22 cellular contexts compared by ENCODE assay signal in genomic region chrX:69045616-69046345, GRCh38.
DNase-seq lines count a peak whose midpoint lies in the region; ATAC-seq, FAIRE-seq and TF ChIP-seq lines count a peak whose summit lies in the region.
"Had no signal": no experiment of that assay in that cellular context is flagged by ENCODE, and none has a peak within 500 bp of the region (broad histone marks: within the 10 kb centered on the region; RNA-seq: fewer than 3 reads in every experiment).

No MANE protein-coding gene starts in this region.

- H3K4me3 Mint-ChIP-seq in osteocyte (ENCODE audit: unreplicated experiment) = no peak overlapping the region
- H3K4me3 Mint-ChIP-seq: B cell, CD14-positive monocyte, GM23338 had no signal

- H3K9me3 Mint-ChIP-seq in osteocyte (ENCODE audit: unreplicated experiment) = peaks cover 21% of the 10 kb centered on the region
- H3K9me3 Mint-ChIP-seq: GM23338 had no signal

- H3K4me1 ChIP-seq in right atrium auricular region (no peaks in the 10 kb centered on the region), foreskin keratinocyte (no peaks in the 10 kb centered on the region)
- H3K4me1 ChIP-seq: Peyer's patch had no signal

- intact Hi-C loops in Right ventricle myocardium inferior (cut with DNase I) = no loop called here

- H3K4me1 Mint-ChIP-seq in osteocyte (ENCODE audit: unreplicated experiment) = no peaks in the 10 kb centered on the region
- H3K4me1 Mint-ChIP-seq: B cell, CD14-positive monocyte, GM23338 had no signal

- no peaks in the 10 kb centered on the region for H3K36me3 ChIP-seq in right atrium auricular region
- H3K36me3 ChIP-seq in brain microvascular endothelial cell (replicated peaks) = no peaks in the 10 kb centered on the region
- H3K36me3 ChIP-seq: Peyer's patch had no signal

- ATAC-seq in Right ventricle myocardium inferior = no peak
- peak; percentile 79 for ATAC-seq in foreskin keratinocyte
- ATAC-seq: GM23338 had no signal

- no peak overlapping the region for H3K27ac Mint-ChIP-seq in osteocyte (ENCODE audit: unreplicated experiment)
- H3K27ac Mint-ChIP-seq: B cell, CD14-positive monocyte, GM23338 had no signal

- in situ Hi-C loops in brain microvascular endothelial cell (cut with HindIII; ENCODE audit: low pct_ligation_motif_present, low sequenced_read_pairs) = no loop called here

- TF ChIP-seq CTCF in right atrium auricular region (IDR thresholded peaks at IDR 0.05) = no peak
- TF ChIP-seq CTCF in foreskin keratinocyte (conservative IDR thresholded peaks at IDR 0.05) = no peak
- no peak for TF ChIP-seq CTCF in osteocyte (IDR thresholded peaks at IDR 0.05)
- TF ChIP-seq CTCF in brain microvascular endothelial cell (IDR thresholded peaks at IDR 0.05; ENCODE audit: low read depth, low read length, missing control alignments) = no peak

- H3K27ac ChIP-seq in right atrium auricular region (no peak overlapping the region), foreskin keratinocyte (no peak overlapping the region), brain microvascular endothelial cell (no peak overlapping the region)
- H3K27ac ChIP-seq: Peyer's patch had no signal

- no peaks in the 10 kb centered on the region for H3K27me3 ChIP-seq in right atrium auricular region
- H3K27me3 ChIP-seq in foreskin keratinocyte = no peaks in the 10 kb centered on the region
- no peaks in the 10 kb centered on the region for H3K27me3 ChIP-seq in brain microvascular endothelial cell (replicated peaks)
- H3K27me3 ChIP-seq: Peyer's patch had no signal

- H3K27me3 Mint-ChIP-seq in osteocyte (ENCODE audit: unreplicated experiment) = peaks cover 5% of the 10 kb centered on the region
- H3K27me3 Mint-ChIP-seq: B cell had no signal

- FAIRE-seq in GM19239 (lab: Jason Lieb, UNC) = no peak
- FAIRE-seq: HTR-8/SVneo had no signal

- no peaks in the 10 kb centered on the region for H3K9me3 ChIP-seq in right atrium auricular region
- H3K9me3 ChIP-seq: Peyer's patch had no signal

- H3K36me3 Mint-ChIP-seq in osteocyte (ENCODE audit: unreplicated experiment) = no peaks in the 10 kb centered on the region
- H3K36me3 Mint-ChIP-seq: CD14-positive monocyte had no signal

- no peak overlapping the region for H3K4me3 ChIP-seq in right atrium auricular region
- H3K4me3 ChIP-seq in brain microvascular endothelial cell (ENCODE audit: low read depth, low read length) = no peak overlapping the region
- H3K4me3 ChIP-seq: GM23338, Peyer's patch had no signal

- peak; percentile 40 for DNase-seq in right atrium auricular region (ENCODE audit: low spot score)
- no peak for DNase-seq in Right ventricle myocardium inferior (ENCODE audit: missing footprints)
- DNase-seq in foreskin keratinocyte = peak in 1 of 2 donors; percentile 54
- DNase-seq in osteocyte (ENCODE audit: extremely low spot score, unreplicated experiment) = peak; percentile 75
- DNase-seq in ureter (ENCODE audit: low spot score) = peak; percentile 12
- no peak for DNase-seq in AG08395 (ENCODE audit: low spot score)
- no peak for DNase-seq in brain microvascular endothelial cell
- no peak for DNase-seq in GM19239 (ENCODE audit: insufficient read length, low spot score)
- DNase-seq: GF-D8, HCEC 1CT, KG1, NCI-H1105, NCI-H146, NCI-H2029, NCI-H226, NCI-H510A treated with DMSO at 0.1 percent for 48 hours, NCI-H748 treated with DMSO at 0.1 percent for 48 hours, Peyer's patch had no signal

Comparison
In these comparisons a context has a peak if more than half of its experiments do, and no peak if none do; other contexts are left out.
1. DNase-seq: peak in right atrium auricular region (single experiment), osteocyte (single experiment) and ureter (single experiment); none in Right ventricle myocardium inferior (single experiment), AG08395 (single experiment), brain microvascular endothelial cell (single experiment) and GM19239 (single experiment).